Comparison of ENCODE assay signal across 1 cellular context in the genomic region with DNA sequence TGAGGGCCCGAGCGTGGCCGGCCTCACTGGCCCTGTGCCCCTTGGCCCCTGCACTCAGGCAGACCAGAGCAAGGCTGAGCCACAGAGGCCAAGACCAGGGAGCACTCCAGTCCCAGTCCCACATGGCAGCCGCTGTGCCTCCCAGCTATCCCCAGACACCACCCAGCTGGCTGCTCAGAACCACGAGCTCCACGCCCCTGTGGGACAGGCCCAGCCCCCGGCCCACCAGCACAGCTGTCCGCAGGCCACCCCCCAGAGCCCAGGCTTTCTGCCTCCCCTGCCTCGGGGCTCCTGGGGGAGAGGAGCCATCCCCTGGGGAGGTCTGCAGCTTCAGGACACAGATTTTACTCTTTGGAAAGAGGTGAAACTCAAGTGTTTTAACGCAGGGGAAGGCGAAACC.
TF ChIP-seq lines count a peak whose summit lies in the region.

No MANE protein-coding gene starts in this region.

TF ChIP-seq in HepG2, 621 proteins besides CTCF, POLR2A, EP300 and RAD21:
- TF ChIP-seq, protein P1, sequence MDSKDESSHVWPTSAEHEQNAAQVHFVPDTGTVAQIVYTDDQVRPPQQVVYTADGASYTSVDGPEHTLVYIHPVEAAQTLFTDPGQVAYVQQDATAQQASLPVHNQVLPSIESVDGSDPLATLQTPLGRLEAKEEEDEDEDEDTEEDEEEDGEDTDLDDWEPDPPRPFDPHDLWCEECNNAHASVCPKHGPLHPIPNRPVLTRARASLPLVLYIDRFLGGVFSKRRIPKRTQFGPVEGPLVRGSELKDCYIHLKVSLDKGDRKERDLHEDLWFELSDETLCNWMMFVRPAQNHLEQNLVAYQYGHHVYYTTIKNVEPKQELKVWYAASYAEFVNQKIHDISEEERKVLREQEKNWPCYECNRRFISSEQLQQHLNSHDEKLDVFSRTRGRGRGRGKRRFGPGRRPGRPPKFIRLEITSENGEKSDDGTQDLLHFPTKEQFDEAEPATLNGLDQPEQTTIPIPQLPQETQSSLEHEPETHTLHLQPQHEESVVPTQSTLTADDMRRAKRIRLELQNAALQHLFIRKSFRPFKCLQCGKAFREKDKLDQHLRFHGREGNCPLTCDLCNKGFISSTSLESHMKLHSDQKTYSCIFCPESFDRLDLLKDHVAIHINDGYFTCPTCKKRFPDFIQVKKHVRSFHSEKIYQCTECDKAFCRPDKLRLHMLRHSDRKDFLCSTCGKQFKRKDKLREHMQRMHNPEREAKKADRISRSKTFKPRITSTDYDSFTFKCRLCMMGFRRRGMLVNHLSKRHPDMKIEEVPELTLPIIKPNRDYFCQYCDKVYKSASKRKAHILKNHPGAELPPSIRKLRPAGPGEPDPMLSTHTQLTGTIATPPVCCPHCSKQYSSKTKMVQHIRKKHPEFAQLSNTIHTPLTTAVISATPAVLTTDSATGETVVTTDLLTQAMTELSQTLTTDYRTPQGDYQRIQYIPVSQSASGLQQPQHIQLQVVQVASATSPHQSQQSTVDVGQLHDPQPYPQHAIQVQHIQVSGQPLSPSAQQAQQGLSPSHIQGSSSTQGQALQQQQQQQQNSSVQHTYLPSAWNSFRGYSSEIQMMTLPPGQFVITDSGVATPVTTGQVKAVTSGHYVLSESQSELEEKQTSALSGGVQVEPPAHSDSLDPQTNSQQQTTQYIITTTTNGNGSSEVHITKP (CRISPR knock-in tag; IDR thresholded peaks at IDR 0.05; ENCODE audit: low read depth) = no peak
- TF ChIP-seq NR2F2 (IDR thresholded peaks at IDR 0.05; ENCODE audit: borderline replicate concordance, low read depth) (no peak), ZFP36L2 (CRISPR knock-in tag; IDR thresholded peaks at IDR 0.05) (no peak), SRSF9 (IDR thresholded peaks at IDR 0.05; ENCODE audit: borderline replicate concordance, insufficient read depth, low read depth, low read length, poor library complexity, severe bottlenecking) (no peak), ZNF691 (CRISPR knock-in tag; IDR thresholded peaks at IDR 0.05; ENCODE audit: borderline replicate concordance, low read depth) (no peak), RNF219 (CRISPR knock-in tag; IDR thresholded peaks at IDR 0.05) (no peak), RBFOX2 (IDR thresholded peaks at IDR 0.05; ENCODE audit: low read depth, low read length) (0 out of 2 replicates have a peak, but pooled peaks have one; percentile 36), ZBTB3 (CRISPR knock-in tag; IDR thresholded peaks at IDR 0.05; ENCODE audit: borderline replicate concordance, low read depth) (no peak), KAT7 (CRISPR knock-in tag; IDR thresholded peaks at IDR 0.05; ENCODE audit: borderline replicate concordance) (no peak), BHLHE40 (IDR thresholded peaks at IDR 0.05; ENCODE audit: low read length) (no peak), RBM22 (optimal IDR thresholded peaks at IDR 0.05; ENCODE audit: low read length) (peak; percentile 17)
- TF ChIP-seq, protein P2, sequence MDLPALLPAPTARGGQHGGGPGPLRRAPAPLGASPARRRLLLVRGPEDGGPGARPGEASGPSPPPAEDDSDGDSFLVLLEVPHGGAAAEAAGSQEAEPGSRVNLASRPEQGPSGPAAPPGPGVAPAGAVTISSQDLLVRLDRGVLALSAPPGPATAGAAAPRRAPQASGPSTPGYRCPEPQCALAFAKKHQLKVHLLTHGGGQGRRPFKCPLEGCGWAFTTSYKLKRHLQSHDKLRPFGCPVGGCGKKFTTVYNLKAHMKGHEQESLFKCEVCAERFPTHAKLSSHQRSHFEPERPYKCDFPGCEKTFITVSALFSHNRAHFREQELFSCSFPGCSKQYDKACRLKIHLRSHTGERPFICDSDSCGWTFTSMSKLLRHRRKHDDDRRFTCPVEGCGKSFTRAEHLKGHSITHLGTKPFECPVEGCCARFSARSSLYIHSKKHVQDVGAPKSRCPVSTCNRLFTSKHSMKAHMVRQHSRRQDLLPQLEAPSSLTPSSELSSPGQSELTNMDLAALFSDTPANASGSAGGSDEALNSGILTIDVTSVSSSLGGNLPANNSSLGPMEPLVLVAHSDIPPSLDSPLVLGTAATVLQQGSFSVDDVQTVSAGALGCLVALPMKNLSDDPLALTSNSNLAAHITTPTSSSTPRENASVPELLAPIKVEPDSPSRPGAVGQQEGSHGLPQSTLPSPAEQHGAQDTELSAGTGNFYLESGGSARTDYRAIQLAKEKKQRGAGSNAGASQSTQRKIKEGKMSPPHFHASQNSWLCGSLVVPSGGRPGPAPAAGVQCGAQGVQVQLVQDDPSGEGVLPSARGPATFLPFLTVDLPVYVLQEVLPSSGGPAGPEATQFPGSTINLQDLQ (CRISPR knock-in tag; IDR thresholded peaks at IDR 0.05) = no peak
TF ChIP-seq in HepG2: peak in this region for 2.
